Comparison of ENCODE assay signal across 17 cellular contexts in the genomic region with DNA sequence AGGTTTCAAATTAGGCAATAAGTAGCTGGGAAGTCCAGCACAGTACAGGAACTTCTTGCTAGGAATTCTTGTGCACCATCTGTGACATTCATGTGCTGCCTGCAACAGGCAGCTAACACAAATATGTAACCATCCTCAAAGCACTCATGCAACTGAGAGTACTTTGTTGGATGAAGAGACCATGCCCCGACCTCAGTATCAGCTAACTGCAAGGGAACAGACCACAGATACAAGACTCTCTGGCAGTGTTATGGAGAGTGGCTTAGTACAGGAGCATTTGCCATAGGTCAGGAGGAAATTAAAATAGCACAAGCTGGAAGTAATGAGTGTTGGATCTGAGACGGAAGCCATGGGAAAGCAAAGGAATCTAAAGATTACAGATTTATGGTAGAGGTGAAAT.
DNase-seq lines count a peak whose midpoint lies in the region; ATAC-seq and TF ChIP-seq lines count a peak whose summit lies in the region.
"Had no signal": no experiment of that assay in that cellular context is flagged by ENCODE, and none has a peak within 500 bp of the region (broad histone marks: within the 10 kb centered on the region; RNA-seq: fewer than 3 reads in every experiment).

No MANE protein-coding gene starts in this region.

- H3K27me3 Mint-ChIP-seq in T-helper 2 cell treated with Interferon-gamma antibody and Interleukin-4, amounts not matched to agents 5 μg/mL and 100 μg/mL, for 36 hours (ENCODE audit: low read depth) = no peaks in the 10 kb centered on the region
- H3K27me3 Mint-ChIP-seq in activated naive CD8-positive, alpha-beta T cell treated with anti-CD3 and anti-CD28 coated beads, Interleukin-2, amount 50 U/mL, for 24 hours = no peaks in the 10 kb centered on the region

- H3K9me3 ChIP-seq in heart right ventricle = no peaks in the 10 kb centered on the region
- H3K9me3 ChIP-seq: BLaER1, Caco-2 had no signal

- H3K27me3 ChIP-seq in heart right ventricle = no peaks in the 10 kb centered on the region
- H3K27me3 ChIP-seq: BLaER1 had no signal

- WGBS in heart right ventricle, 2 donors = 40 to 55% methylated on average over 2 of the region's 2 CpGs

- no peaks in the 10 kb centered on the region for H3K4me1 Mint-ChIP-seq in T-helper 2 cell treated with Interferon-gamma antibody and Interleukin-4, amounts not matched to agents 5 μg/mL and 100 μg/mL, for 36 hours (ENCODE audit: low read depth)
- no peaks in the 10 kb centered on the region for H3K4me1 Mint-ChIP-seq in activated naive CD8-positive, alpha-beta T cell treated with anti-CD3 and anti-CD28 coated beads, Interleukin-2, amount 50 U/mL, for 24 hours
- H3K4me1 Mint-ChIP-seq: CD8-positive, alpha-beta memory T cell had no signal

- no peak overlapping the region for H3K4me3 ChIP-seq in heart right ventricle
- H3K4me3 ChIP-seq: BLaER1, GM23248 had no signal

- no peak overlapping the region for H3K27ac Mint-ChIP-seq in T-helper 2 cell treated with Interferon-gamma antibody and Interleukin-4, amounts not matched to agents 5 μg/mL and 100 μg/mL, for 36 hours
- no peak overlapping the region for H3K27ac Mint-ChIP-seq in activated naive CD8-positive, alpha-beta T cell treated with anti-CD3 and anti-CD28 coated beads, Interleukin-2, amount 50 U/mL, for 24 hours
- H3K27ac Mint-ChIP-seq: CD8-positive, alpha-beta memory T cell; H9 had no signal

- no peak for DNase-seq in Right ventricle myocardium superior
- DNase-seq in cardiac septum (ENCODE audit: low spot score) = no peak
- DNase-seq in heart right ventricle = no peak
- peak; percentile 19 for DNase-seq in left kidney (ENCODE audit: low read depth, low spot score)
- DNase-seq in T-helper 2 cell treated with Interferon-gamma antibody and Interleukin-4, amounts not matched to agents 5 μg/mL and 100 μg/mL, for 36 hours (ENCODE audit: low spot score) = no peak
- DNase-seq in activated naive CD8-positive, alpha-beta T cell treated with anti-CD3 and anti-CD28 coated beads, Interleukin-2, amount 50 U/mL, for 24 hours = no peak
- DNase-seq: 8988T; AML-193; Caco-2; CD8-positive, alpha-beta memory T cell; DND-41; GDM1; GM23248; H9; IMR-90 had no signal

- peaks cover 0 to 21% (median 10%) of the 10 kb centered on the region in 9 donors for H3K4me1 ChIP-seq in heart right ventricle
- H3K4me1 ChIP-seq: BLaER1, Caco-2 had no signal

- H3K4me3 Mint-ChIP-seq in T-helper 2 cell treated with Interferon-gamma antibody and Interleukin-4, amounts not matched to agents 5 μg/mL and 100 μg/mL, for 36 hours = no peak overlapping the region
- H3K4me3 Mint-ChIP-seq in activated naive CD8-positive, alpha-beta T cell treated with anti-CD3 and anti-CD28 coated beads, Interleukin-2, amount 50 U/mL, for 24 hours = no peak overlapping the region
- H3K4me3 Mint-ChIP-seq: CD8-positive, alpha-beta memory T cell; H9 had no signal

- intact Hi-C loops in Right ventricle myocardium superior (cut with DNase I) (no loop called here), cardiac septum (cut with DNase I) (no loop called here), heart right ventricle (cut with DNase I) (loop anchor here in 1 of 10 donors (5.0 kb wide), 1 partner anchor 33 kb away; no protein-coding TSS in a partner anchor)

- no peaks in the 10 kb centered on the region for H3K9me3 Mint-ChIP-seq in T-helper 2 cell treated with Interferon-gamma antibody and Interleukin-4, amounts not matched to agents 5 μg/mL and 100 μg/mL, for 36 hours
- no peaks in the 10 kb centered on the region for H3K9me3 Mint-ChIP-seq in activated naive CD8-positive, alpha-beta T cell treated with anti-CD3 and anti-CD28 coated beads, Interleukin-2, amount 50 U/mL, for 24 hours
- H3K9me3 Mint-ChIP-seq: CD8-positive, alpha-beta memory T cell; H9 had no signal

- H3K36me3 Mint-ChIP-seq in T-helper 2 cell treated with Interferon-gamma antibody and Interleukin-4, amounts not matched to agents 5 μg/mL and 100 μg/mL, for 36 hours (ENCODE audit: low read depth) = no peaks in the 10 kb centered on the region
- no peaks in the 10 kb centered on the region for H3K36me3 Mint-ChIP-seq in activated naive CD8-positive, alpha-beta T cell treated with anti-CD3 and anti-CD28 coated beads, Interleukin-2, amount 50 U/mL, for 24 hours (ENCODE audit: low read depth)
- H3K36me3 Mint-ChIP-seq: CD8-positive, alpha-beta memory T cell had no signal

- peak overlapping the region in 4 of 10 donors; percentile 6 to 16 (median 11) for H3K27ac ChIP-seq in heart right ventricle
- H3K27ac ChIP-seq: BLaER1, GM23248 had no signal

- ATAC-seq in Right ventricle myocardium superior (ENCODE audit: poor library complexity) (peak; percentile 45), heart right ventricle (peak in 7 of 8 donors; percentile 18 to 80 (median 43)), SK-N-SH treated with all-trans-retinoic acid at 6 μM for 48 hours (no peak)
- ATAC-seq in activated naive CD8-positive, alpha-beta T cell treated with anti-CD3 and anti-CD28 coated beads, Interleukin-2, amount 50 U/mL, for 24 hours = no peak

- TF ChIP-seq CTCF in heart right ventricle (IDR thresholded peaks at IDR 0.05) = no peak

- peaks cover 0 to 7% (median 0%) of the 10 kb centered on the region in 9 donors for H3K36me3 ChIP-seq in heart right ventricle
- H3K36me3 ChIP-seq: BLaER1 had no signal

TF ChIP-seq in SK-N-SH treated with all-trans-retinoic acid at 6 μM for 48 hours, 23 proteins besides CTCF, POLR2A, EP300 and RAD21:
- TF ChIP-seq ESRRG (CRISPR knock-in tag; IDR thresholded peaks at IDR 0.05) (no peak), TCF4 (CRISPR knock-in tag; IDR thresholded peaks at IDR 0.05; ENCODE audit: borderline replicate concordance) (no peak), ZNF565 (CRISPR knock-in tag; conservative IDR thresholded peaks at IDR 0.05; ENCODE audit: low read depth) (no peak), CSDC2 (CRISPR knock-in tag; IDR thresholded peaks at IDR 0.05) (no peak), ZC3H10 (CRISPR knock-in tag; IDR thresholded peaks at IDR 0.05) (no peak), ZFP30 (CRISPR knock-in tag; IDR thresholded peaks at IDR 0.05) (no peak)
- TF ChIP-seq, protein P1, sequence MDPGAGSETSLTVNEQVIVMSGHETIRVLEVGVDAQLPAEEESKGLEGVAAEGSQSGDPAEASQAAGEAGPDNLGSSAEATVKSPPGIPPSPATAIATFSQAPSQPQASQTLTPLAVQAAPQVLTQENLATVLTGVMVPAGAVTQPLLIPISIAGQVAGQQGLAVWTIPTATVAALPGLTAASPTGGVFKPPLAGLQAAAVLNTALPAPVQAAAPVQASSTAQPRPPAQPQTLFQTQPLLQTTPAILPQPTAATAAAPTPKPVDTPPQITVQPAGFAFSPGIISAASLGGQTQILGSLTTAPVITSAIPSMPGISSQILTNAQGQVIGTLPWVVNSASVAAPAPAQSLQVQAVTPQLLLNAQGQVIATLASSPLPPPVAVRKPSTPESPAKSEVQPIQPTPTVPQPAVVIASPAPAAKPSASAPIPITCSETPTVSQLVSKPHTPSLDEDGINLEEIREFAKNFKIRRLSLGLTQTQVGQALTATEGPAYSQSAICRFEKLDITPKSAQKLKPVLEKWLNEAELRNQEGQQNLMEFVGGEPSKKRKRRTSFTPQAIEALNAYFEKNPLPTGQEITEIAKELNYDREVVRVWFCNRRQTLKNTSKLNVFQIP (CRISPR knock-in tag; IDR thresholded peaks at IDR 0.05; ENCODE audit: borderline replicate concordance, low read depth) = no peak

Comparison
In these comparisons a context has a peak if more than half of its experiments do, and no peak if none do; other contexts are left out.
1. ATAC-seq: peak in Right ventricle myocardium superior (single experiment) and heart right ventricle (7 of 8); none in SK-N-SH treated with all-trans-retinoic acid at 6 μM for 48 hours (single experiment) and activated naive CD8-positive, alpha-beta T cell treated with anti-CD3 and anti-CD28 coated beads, Interleukin-2, amount 50 U/mL, for 24 hours (single experiment).